ENCODE assay signal across 38 cellular contexts in genomic region chr6:13140972-13141371, GRCh38.
"Had no signal": no experiment of that assay in that cellular context is flagged by ENCODE, and none has a peak within 500 bp of the region (broad histone marks: within the 10 kb centered on the region; RNA-seq: fewer than 3 reads in every experiment).

No MANE protein-coding gene starts in this region.

- H3K9me3 ChIP-seq: adrenal gland, body of pancreas, breast epithelium had no signal

- H3K27me3 ChIP-seq: adrenal gland, body of pancreas, brain microvascular endothelial cell, breast epithelium had no signal

- H3K9me3 Mint-ChIP-seq: activated B cell treated with CpG ODN at 0.5 μM for 24 hours; activated CD4-positive, alpha-beta memory T cell treated with anti-CD3 and anti-CD28 coated beads for 36 hours; activated CD8-positive, alpha-beta T cell treated with anti-CD3 and anti-CD28 coated beads for 36 hours; activated naive CD4-positive, alpha-beta T cell treated with anti-CD3 and anti-CD28 coated beads for 36 hours; activated naive CD4-positive, alpha-beta T cell treated with anti-CD3 and anti-CD28 coated beads, Interleukin-2, amount 50 U/mL, for 72 hours; activated naive CD8-positive, alpha-beta T cell treated with anti-CD3 and anti-CD28 coated beads for 36 hours; activated T-cell treated with anti-CD3 and anti-CD28 coated beads, Interleukin-2, amount 50 U/mL, for 4 hours; activated T-cell treated with anti-CD3 and anti-CD28 coated beads, Interleukin-2, amount 50 U/mL, for 72 hours; activated T-helper 1 cell treated with anti-CD3 and anti-CD28 coated beads, Interleukin-12 subunit alpha, Interleukin-12 subunit beta, Interleukin-2, Interleukin-4 antibody, amounts not matched to agents 30 ng/mL and 10 ng/mL and 1 ng/mL, durations not matched to agents 14 hours and 24 hours and 36 hours; activated T-helper 17 cell treated with anti-CD3 and anti-CD28 coated beads, Interleukin-2, amount 50 U/mL, for 72 hours; central memory CD8-positive, alpha-beta T cell; T-helper 1 cell treated with Interleukin-12 subunit alpha and Interleukin-12 subunit beta and Interleukin-4 antibody, amounts not matched to agents 30 μg/mL and 1 μg/mL, for 36 hours; T-helper 2 cell treated with Interferon-gamma antibody and Interleukin-4, amounts not matched to agents 5 μg/mL and 100 μg/mL, for 36 hours had no signal

- H3K36me3 ChIP-seq: adrenal gland, brain microvascular endothelial cell, breast epithelium had no signal

- H3K4me1 ChIP-seq: adrenal gland, breast epithelium had no signal

- H3K4me3 ChIP-seq: adrenal gland, body of pancreas, breast epithelium had no signal

- ATAC-seq: activated CD8-positive, alpha-beta T cell treated with anti-CD3 and anti-CD28 coated beads for 36 hours; activated naive CD4-positive, alpha-beta T cell treated with anti-CD3 and anti-CD28 coated beads, Interleukin-2, amount 50 U/mL, for 72 hours; activated T-cell treated with anti-CD3 and anti-CD28 coated beads, Interleukin-2, amount 50 U/mL, for 4 hours; activated T-cell treated with anti-CD3 and anti-CD28 coated beads, Interleukin-2, amount 50 U/mL, for 72 hours; activated T-helper 17 cell treated with anti-CD3 and anti-CD28 coated beads, Interleukin-2, amount 50 U/mL, for 72 hours; body of pancreas had no signal

- FAIRE-seq: astrocyte, TTC549 had no signal

- H3K27ac Mint-ChIP-seq: activated B cell treated with CpG ODN at 0.5 μM for 24 hours; activated CD4-positive, alpha-beta memory T cell treated with anti-CD3 and anti-CD28 coated beads for 36 hours; activated CD4-positive, alpha-beta T cell treated with anti-CD3 and anti-CD28 coated beads, Interleukin-2, amount 10 ng/mL, durations not matched to agents 24 days and 14 days; activated CD8-positive, alpha-beta T cell treated with anti-CD3 and anti-CD28 coated beads for 36 hours; activated naive CD4-positive, alpha-beta T cell treated with anti-CD3 and anti-CD28 coated beads for 36 hours; activated naive CD4-positive, alpha-beta T cell treated with anti-CD3 and anti-CD28 coated beads, Interleukin-2, amount 50 U/mL, for 72 hours; activated naive CD8-positive, alpha-beta T cell treated with anti-CD3 and anti-CD28 coated beads for 36 hours; activated T-cell treated with anti-CD3 and anti-CD28 coated beads, Interleukin-2, amount 50 U/mL, for 72 hours; activated T-helper 1 cell treated with anti-CD3 and anti-CD28 coated beads, Interleukin-12 subunit alpha, Interleukin-12 subunit beta, Interleukin-2, Interleukin-4 antibody, amounts not matched to agents 30 ng/mL and 10 ng/mL and 1 ng/mL, durations not matched to agents 14 hours and 24 hours and 36 hours; activated T-helper 17 cell treated with anti-CD3 and anti-CD28 coated beads, Interleukin-2, amount 50 U/mL, for 72 hours; T-helper 1 cell treated with Interleukin-12 subunit alpha and Interleukin-12 subunit beta and Interleukin-4 antibody, amounts not matched to agents 30 μg/mL and 1 μg/mL, for 36 hours; T-helper 2 cell treated with Interferon-gamma antibody and Interleukin-4, amounts not matched to agents 5 μg/mL and 100 μg/mL, for 36 hours had no signal

- H3K4me3 Mint-ChIP-seq: activated B cell treated with CpG ODN at 0.5 μM for 24 hours; activated CD4-positive, alpha-beta memory T cell treated with anti-CD3 and anti-CD28 coated beads for 36 hours; activated CD4-positive, alpha-beta T cell treated with anti-CD3 and anti-CD28 coated beads, Interleukin-2, amount 10 ng/mL, durations not matched to agents 24 days and 14 days; activated CD8-positive, alpha-beta T cell treated with anti-CD3 and anti-CD28 coated beads for 36 hours; activated naive CD4-positive, alpha-beta T cell treated with anti-CD3 and anti-CD28 coated beads for 36 hours; activated naive CD8-positive, alpha-beta T cell treated with anti-CD3 and anti-CD28 coated beads for 36 hours; activated T-cell treated with anti-CD3 and anti-CD28 coated beads, Interleukin-2, amount 50 U/mL, for 4 hours; activated T-cell treated with anti-CD3 and anti-CD28 coated beads, Interleukin-2, amount 50 U/mL, for 72 hours; activated T-helper 1 cell treated with anti-CD3 and anti-CD28 coated beads, Interleukin-12 subunit alpha, Interleukin-12 subunit beta, Interleukin-2, Interleukin-4 antibody, amounts not matched to agents 30 ng/mL and 10 ng/mL and 1 ng/mL, durations not matched to agents 14 hours and 24 hours and 36 hours; activated T-helper 17 cell treated with anti-CD3 and anti-CD28 coated beads, Interleukin-2, amount 50 U/mL, for 72 hours; central memory CD8-positive, alpha-beta T cell; T-helper 1 cell treated with Interleukin-12 subunit alpha and Interleukin-12 subunit beta and Interleukin-4 antibody, amounts not matched to agents 30 μg/mL and 1 μg/mL, for 36 hours; T-helper 2 cell treated with Interferon-gamma antibody and Interleukin-4, amounts not matched to agents 5 μg/mL and 100 μg/mL, for 36 hours had no signal

- DNase-seq: activated B cell treated with CpG ODN at 0.5 μM for 24 hours; activated CD4-positive, alpha-beta memory T cell treated with anti-CD3 and anti-CD28 coated beads for 36 hours; activated CD4-positive, alpha-beta T cell treated with anti-CD3 and anti-CD28 coated beads for 4 hours; activated CD4-positive, alpha-beta T cell treated with anti-CD3 and anti-CD28 coated beads, Interleukin-2, amount 10 ng/mL, durations not matched to agents 24 days and 14 days; activated CD4-positive, alpha-beta T cell treated with anti-CD3 and anti-CD28 coated beads, Interleukin-2, amount 50 U/mL, for 1 hour; activated CD4-positive, alpha-beta T cell treated with anti-CD3 and anti-CD28 coated beads, Interleukin-2, amount 50 U/mL, for 4 hours; activated CD4-positive, CD25-positive, alpha-beta regulatory T cell treated with anti-CD3 and anti-CD28 coated beads, Interleukin-2, amount 50 U/mL, for 72 hours; activated CD8-positive, alpha-beta memory T cell treated with anti-CD3 and anti-CD28 coated beads, Interleukin-2, amount 50 U/mL, for 4 hours; activated CD8-positive, alpha-beta T cell treated with anti-CD3 and anti-CD28 coated beads for 36 hours; activated effector memory CD4-positive, alpha-beta T cell treated with anti-CD3 and anti-CD28 coated beads, Interleukin-2, amount 50 U/mL, for 16 hours; activated gamma-delta T cell treated with Interleukin-2 at 50 U/mL for 16 hours; activated naive CD4-positive, alpha-beta T cell; activated naive CD4-positive, alpha-beta T cell treated with anti-CD3 and anti-CD28 coated beads for 36 hours; activated naive CD4-positive, alpha-beta T cell treated with anti-CD3 and anti-CD28 coated beads, Interleukin-2, amount 50 U/mL, for 16 hours; activated naive CD8-positive, alpha-beta T cell treated with anti-CD3 and anti-CD28 coated beads for 36 hours; activated T-cell treated with anti-CD3 and anti-CD28 coated beads for 4 hours; activated T-cell treated with anti-CD3 and anti-CD28 coated beads, Interleukin-2, amount 50 U/mL, for 1 hour; activated T-cell treated with anti-CD3 and anti-CD28 coated beads, Interleukin-2, amount 50 U/mL, for 4 hours; activated T-cell treated with anti-CD3 and anti-CD28 coated beads, Interleukin-2, amount 50 U/mL, for 72 hours; adrenal gland; amniotic stem cell; aorta; body of pancreas; brain microvascular endothelial cell; cerebellar nuclear complex; T-helper 1 cell; T-helper 2 cell; T-helper 9 cell had no signal

- H3K4me1 Mint-ChIP-seq: activated CD4-positive, alpha-beta T cell treated with anti-CD3 and anti-CD28 coated beads, Interleukin-2, amount 10 ng/mL, durations not matched to agents 24 days and 14 days; activated T-helper 17 cell treated with anti-CD3 and anti-CD28 coated beads, Interleukin-2, amount 50 U/mL, for 72 hours; central memory CD8-positive, alpha-beta T cell had no signal

- H3K27ac ChIP-seq: adrenal gland, body of pancreas, brain microvascular endothelial cell, breast epithelium, VCaP had no signal

- H3K27me3 Mint-ChIP-seq: activated CD8-positive, alpha-beta T cell treated with anti-CD3 and anti-CD28 coated beads for 36 hours; activated naive CD8-positive, alpha-beta T cell treated with anti-CD3 and anti-CD28 coated beads for 36 hours had no signal
